ENCODE assay signal across 1 cellular context in the genomic region with DNA sequence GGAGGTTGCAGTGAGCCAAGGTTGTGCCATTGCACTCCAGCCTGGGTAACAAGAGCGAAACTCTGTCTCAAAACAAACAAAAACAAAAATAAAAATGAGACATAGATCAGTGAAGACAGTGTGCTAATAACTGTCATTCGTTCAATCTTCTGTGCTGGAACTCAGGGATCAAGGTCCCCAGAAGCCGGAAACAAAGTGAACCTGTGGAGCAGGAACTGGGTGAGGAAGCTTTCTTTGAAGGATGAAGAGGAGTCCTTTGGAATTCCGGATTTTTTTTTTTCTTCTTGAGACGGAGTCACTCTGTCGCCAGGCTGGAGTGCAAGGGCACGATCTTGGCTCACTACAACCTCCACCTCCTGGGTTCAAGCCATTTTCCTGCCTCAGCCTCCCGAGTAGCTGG.
TF ChIP-seq lines count a peak whose summit lies in the region.

No MANE protein-coding gene starts in this region.

TF ChIP-seq in HepG2, 621 proteins besides CTCF, POLR2A, EP300 and RAD21 (continued from another document):
- TF ChIP-seq, protein P1, sequence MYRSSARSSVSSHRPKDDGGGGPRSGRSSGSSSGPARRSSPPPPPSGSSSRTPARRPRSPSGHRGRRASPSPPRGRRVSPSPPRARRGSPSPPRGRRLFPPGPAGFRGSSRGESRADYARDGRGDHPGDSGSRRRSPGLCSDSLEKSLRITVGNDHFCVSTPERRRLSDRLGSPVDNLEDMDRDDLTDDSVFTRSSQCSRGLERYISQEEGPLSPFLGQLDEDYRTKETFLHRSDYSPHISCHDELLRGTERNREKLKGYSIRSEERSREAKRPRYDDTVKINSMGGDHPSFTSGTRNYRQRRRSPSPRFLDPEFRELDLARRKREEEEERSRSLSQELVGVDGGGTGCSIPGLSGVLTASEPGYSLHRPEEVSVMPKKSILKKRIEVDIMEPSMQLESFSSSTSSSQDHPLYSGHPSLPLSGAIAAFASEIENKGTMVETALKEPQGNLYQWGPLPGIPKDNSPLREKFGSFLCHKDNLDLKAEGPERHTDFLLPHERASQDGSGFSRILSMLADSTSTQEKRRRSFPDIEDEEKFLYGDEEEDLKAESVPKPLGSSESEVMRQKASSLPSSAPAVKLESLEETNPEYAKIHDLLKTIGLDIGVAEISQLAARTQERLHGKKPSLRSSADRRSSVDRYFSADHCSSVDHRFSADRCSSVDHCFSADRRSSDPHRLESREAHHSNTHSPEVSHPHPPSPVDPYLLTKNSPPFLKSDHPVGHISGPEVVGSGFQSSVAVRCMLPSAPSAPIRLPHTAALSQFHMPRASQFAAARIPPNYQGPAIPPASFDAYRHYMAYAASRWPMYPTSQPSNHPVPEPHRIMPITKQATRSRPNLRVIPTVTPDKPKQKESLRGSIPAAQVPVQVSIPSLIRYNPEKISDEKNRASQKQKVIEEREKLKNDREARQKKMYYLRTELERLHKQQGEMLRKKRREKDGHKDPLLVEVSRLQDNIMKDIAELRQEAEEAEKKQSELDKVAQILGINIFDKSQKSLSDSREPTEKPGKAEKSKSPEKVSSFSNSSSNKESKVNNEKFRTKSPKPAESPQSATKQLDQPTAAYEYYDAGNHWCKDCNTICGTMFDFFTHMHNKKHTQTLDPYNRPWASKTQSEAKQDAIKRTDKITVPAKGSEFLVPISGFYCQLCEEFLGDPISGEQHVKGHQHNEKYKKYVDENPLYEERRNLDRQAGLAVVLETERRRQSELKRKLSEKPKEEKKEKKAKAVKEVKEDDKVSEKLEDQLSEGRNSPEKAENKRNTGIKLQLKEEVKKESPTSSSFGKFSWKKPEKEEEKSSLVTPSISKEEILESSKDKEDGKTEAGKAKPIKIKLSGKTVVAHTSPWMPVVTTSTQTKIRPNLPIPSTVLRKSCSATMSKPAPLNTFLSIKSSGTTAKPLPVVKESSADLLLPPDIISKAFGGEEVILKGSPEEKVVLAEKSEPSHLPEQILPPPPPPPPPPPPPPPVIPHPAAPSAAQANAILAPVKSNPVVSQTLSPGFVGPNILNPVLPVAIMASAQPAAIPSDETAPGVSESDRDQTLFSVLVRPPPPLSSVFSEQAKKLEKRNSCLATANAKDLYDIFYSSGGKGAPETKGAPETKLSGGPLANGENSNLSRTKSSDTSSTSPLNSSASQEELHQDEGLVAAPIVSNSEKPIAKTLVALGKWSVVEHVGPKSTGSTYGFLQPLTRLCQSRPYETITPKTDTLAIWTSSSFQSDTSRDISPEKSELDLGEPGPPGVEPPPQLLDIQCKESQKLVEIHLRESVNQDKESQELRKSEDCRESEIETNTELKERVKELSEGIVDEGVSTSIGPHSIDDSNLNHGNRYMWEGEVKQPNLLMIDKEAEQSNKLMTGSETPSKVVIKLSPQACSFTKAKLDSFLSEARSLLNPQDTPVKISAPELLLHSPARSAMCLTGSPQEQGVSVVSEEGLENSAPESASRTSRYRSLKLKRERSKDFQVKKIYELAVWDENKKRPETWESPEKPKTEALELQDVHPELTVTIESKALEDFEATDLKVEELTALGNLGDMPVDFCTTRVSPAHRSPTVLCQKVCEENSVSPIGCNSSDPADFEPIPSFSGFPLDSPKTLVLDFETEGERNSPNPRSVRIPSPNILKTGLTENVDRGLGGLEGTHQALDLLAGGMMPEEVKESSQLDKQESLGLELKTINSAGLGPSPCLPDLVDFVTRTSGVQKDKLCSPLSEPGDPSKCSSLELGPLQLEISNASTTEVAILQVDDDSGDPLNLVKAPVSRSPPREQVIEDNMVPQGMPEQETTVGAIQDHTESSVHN (CRISPR knock-in tag; IDR thresholded peaks at IDR 0.05), result no peak
- TF ChIP-seq, protein P2, sequence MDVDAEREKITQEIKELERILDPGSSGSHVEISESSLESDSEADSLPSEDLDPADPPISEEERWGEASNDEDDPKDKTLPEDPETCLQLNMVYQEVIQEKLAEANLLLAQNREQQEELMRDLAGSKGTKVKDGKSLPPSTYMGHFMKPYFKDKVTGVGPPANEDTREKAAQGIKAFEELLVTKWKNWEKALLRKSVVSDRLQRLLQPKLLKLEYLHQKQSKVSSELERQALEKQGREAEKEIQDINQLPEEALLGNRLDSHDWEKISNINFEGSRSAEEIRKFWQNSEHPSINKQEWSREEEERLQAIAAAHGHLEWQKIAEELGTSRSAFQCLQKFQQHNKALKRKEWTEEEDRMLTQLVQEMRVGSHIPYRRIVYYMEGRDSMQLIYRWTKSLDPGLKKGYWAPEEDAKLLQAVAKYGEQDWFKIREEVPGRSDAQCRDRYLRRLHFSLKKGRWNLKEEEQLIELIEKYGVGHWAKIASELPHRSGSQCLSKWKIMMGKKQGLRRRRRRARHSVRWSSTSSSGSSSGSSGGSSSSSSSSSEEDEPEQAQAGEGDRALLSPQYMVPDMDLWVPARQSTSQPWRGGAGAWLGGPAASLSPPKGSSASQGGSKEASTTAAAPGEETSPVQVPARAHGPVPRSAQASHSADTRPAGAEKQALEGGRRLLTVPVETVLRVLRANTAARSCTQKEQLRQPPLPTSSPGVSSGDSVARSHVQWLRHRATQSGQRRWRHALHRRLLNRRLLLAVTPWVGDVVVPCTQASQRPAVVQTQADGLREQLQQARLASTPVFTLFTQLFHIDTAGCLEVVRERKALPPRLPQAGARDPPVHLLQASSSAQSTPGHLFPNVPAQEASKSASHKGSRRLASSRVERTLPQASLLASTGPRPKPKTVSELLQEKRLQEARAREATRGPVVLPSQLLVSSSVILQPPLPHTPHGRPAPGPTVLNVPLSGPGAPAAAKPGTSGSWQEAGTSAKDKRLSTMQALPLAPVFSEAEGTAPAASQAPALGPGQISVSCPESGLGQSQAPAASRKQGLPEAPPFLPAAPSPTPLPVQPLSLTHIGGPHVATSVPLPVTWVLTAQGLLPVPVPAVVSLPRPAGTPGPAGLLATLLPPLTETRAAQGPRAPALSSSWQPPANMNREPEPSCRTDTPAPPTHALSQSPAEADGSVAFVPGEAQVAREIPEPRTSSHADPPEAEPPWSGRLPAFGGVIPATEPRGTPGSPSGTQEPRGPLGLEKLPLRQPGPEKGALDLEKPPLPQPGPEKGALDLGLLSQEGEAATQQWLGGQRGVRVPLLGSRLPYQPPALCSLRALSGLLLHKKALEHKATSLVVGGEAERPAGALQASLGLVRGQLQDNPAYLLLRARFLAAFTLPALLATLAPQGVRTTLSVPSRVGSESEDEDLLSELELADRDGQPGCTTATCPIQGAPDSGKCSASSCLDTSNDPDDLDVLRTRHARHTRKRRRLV (CRISPR knock-in tag; IDR thresholded peaks at IDR 0.05), result no peak
- no peak for TF ChIP-seq ZNF550 (CRISPR knock-in tag; IDR thresholded peaks at IDR 0.05; ENCODE audit: borderline replicate concordance)
- TF ChIP-seq NFATC3 (CRISPR knock-in tag; IDR thresholded peaks at IDR 0.05), result no peak
- no peak for TF ChIP-seq FOXK2 (IDR thresholded peaks at IDR 0.05)
- no peak for TF ChIP-seq MAFG (CRISPR knock-in tag; IDR thresholded peaks at IDR 0.05)
- no peak for TF ChIP-seq KAT8 (CRISPR knock-in tag; IDR thresholded peaks at IDR 0.05)
